Comparison of ENCODE assay signal across 8 cellular contexts in the genomic region with DNA sequence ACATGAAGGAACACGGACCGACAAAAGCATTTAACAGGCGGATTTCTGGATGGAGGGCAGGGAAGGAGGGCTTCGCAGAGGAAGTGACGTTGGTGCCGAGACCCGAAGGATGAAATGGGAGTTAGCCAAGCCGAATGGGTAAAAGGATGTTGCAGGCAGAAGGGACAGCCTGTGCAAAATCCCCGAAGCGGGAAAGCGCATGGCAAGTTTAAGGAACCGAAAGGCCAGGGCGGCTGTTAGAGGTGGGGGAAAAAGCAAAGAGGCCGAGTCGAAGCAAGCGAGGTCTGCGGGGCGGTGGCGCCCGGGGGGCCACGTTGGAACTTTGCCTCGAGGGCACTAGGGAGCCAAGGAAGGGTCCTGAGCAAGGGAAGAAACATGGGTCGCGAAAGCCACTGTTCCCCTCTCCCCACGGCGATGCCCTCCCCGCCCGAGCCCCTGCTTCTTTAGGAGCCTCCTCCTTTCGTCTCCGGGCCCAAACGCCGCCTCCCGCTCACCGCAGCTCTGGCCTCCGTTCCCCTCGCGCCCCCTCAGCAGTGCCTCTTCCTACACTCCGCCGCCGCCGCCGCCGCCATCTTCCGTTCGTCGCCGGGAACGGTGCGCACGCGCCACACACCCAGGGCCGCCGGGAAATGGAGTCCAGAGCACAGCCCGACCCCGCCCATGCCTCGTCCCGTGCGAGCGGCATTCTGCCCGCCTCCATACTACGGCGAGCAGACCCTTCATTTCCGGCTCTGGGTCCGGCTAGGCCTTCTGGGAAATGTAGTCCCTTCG. TPM values are rescaled to one million over a fixed set of nuclear protein-coding genes. Genes with fewer than 3 reads are reported as not detected.
DNase-seq lines count a peak whose midpoint lies in the region; ATAC-seq and FAIRE-seq lines count a peak whose summit lies in the region.

A gene (minus strand): TSS at position 584 of the 771 bp plus-strand sequence. CDS start 8,652 bp downstream, outside the sequence.

- H3K36me3 ChIP-seq in KOPT-K1 (ENCODE audit: insufficient read depth, low read length) (peaks cover 35% of the 10 kb centered on the region), muscle layer of duodenum (ENCODE audit: control insufficient read depth in 1 of 2, insufficient read depth in 2 of 2, low read length in 2 of 2) (peaks cover 4 to 16% of the 10 kb centered on the region in 2 donors)

- peak within 1 kb of the TSS; percentile 65 to 96 for H3K4me3 ChIP-seq in muscle layer of duodenum (ENCODE audit: low read depth in 1 of 2, low read length in 2 of 2)

- peaks cover 50% of the 10 kb centered on the region for H3K4me1 Mint-ChIP-seq in activated T-cell treated with anti-CD3 and anti-CD28 coated beads, Interleukin-2, amount 50 U/mL, for 72 hours (ENCODE audit: low read depth)

- peaks cover 9 to 16% of the 10 kb centered on the region in 2 donors for H3K36me3 Mint-ChIP-seq in activated T-cell treated with anti-CD3 and anti-CD28 coated beads, Interleukin-2, amount 50 U/mL, for 72 hours (ENCODE audit: insufficient read depth in 2 of 2)

- no peaks in the 10 kb centered on the region for H3K9me3 Mint-ChIP-seq in activated T-cell treated with anti-CD3 and anti-CD28 coated beads, Interleukin-2, amount 50 U/mL, for 72 hours

- DNase-seq in DMS53 treated with DMSO at 0.1 percent for 48 hours (lab: John Stamatoyannopoulos, UW; ENCODE audit: unreplicated experiment) (peak; percentile 97), RCC 7860 (ENCODE audit: low spot score) (peak; percentile 92)
- DNase-seq in activated T-cell treated with anti-CD3 and anti-CD28 coated beads, Interleukin-2, amount 50 U/mL, for 72 hours, result peak; percentile 99 to 100
- DNase-seq in stimulated activated CD8-positive, alpha-beta memory T cell treated with anti-CD3 and anti-CD28 coated beads, Interleukin-7, amount 100 ng/mL, for 4 hours (ENCODE audit: low read depth in 2 of 2), result peak; percentile 98 to 99

- peak within 1 kb of the TSS; percentile 95 to 99 for H3K4me3 Mint-ChIP-seq in activated T-cell treated with anti-CD3 and anti-CD28 coated beads, Interleukin-2, amount 50 U/mL, for 72 hours

- H3K27me3 ChIP-seq in muscle layer of duodenum (ENCODE audit: low read depth, low read length), result peaks cover 14% of the 10 kb centered on the region

- H3K27me3 Mint-ChIP-seq in activated T-cell treated with anti-CD3 and anti-CD28 coated beads, Interleukin-2, amount 50 U/mL, for 72 hours (ENCODE audit: low read depth), result peaks cover 25% of the 10 kb centered on the region

- H3K9me3 ChIP-seq in KOPT-K1 (ENCODE audit: insufficient read depth, low read length, poor library complexity, severe bottlenecking) (no peaks in the 10 kb centered on the region), muscle layer of duodenum (ENCODE audit: control insufficient read depth in 1 of 2, low read length in 2 of 2) (no peaks in the 10 kb centered on the region)

- ATAC-seq in GM21737 (IDR thresholded peaks at IDR 0.05; ENCODE audit: unreplicated experiment) (peak; percentile 89), esophagus mucosa (peak; percentile 98)
- peak; percentile 95 to 97 for ATAC-seq in activated T-cell treated with anti-CD3 and anti-CD28 coated beads, Interleukin-2, amount 50 U/mL, for 72 hours (replicated peaks in 1 of 2)

- peak within 1 kb of the TSS; percentile 94 for H3K27ac Mint-ChIP-seq in activated T-cell treated with anti-CD3 and anti-CD28 coated beads, Interleukin-2, amount 50 U/mL, for 72 hours

- FAIRE-seq in RCC 7860 (lab: Jason Lieb, UNC), result peak; percentile 79

- H3K27ac ChIP-seq in KOPT-K1 (ENCODE audit: low read depth, low read length, poor library complexity, severe bottlenecking) (peak within 1 kb of the TSS; percentile 78), muscle layer of duodenum (ENCODE audit: low read length) (peak within 1 kb of the TSS; percentile 86)

- H3K4me1 ChIP-seq in muscle layer of duodenum (ENCODE audit: control insufficient read depth in 1 of 2, insufficient read depth in 2 of 2, low read length in 2 of 2), result peaks cover 3 to 23% of the 10 kb centered on the region in 2 donors

RNA-seq across cellular contexts. Expression of the gene that starts here (rescaled TPM):
- 100 to 1,000 TPM in 1 of 2 donors, 10 to 100 TPM in 1; 95.5 to 112 TPM for total RNA-seq in activated T-cell treated with anti-CD3 and anti-CD28 coated beads, Interleukin-2, amount 50 U/mL, for 72 hours
- total RNA-seq in esophagus mucosa, result 42.9 TPM

Comparison
In these comparisons a context has a peak if more than half of its experiments do, and no peak if none do; other contexts are left out.
1. Peak in every context shown above with its lines: DNase-seq, ATAC-seq, H3K4me3 ChIP-seq and H3K27ac ChIP-seq.